In genomic region chrX:3919683-3920423, GRCh38 we compare ENCODE assay signal across 8 cellular contexts.
DNase-seq lines count a peak whose midpoint lies in the region; ATAC-seq, FAIRE-seq and TF ChIP-seq lines count a peak whose summit lies in the region.
"Not testable (repeated sequence)": the region's sequence is repeated elsewhere in the genome, so short reads cannot be mapped to it uniquely, and the experiment has no call there.

No MANE protein-coding gene starts in this region.

- not testable (repeated sequence) for TF ChIP-seq RAD21 in A549 (conservative IDR thresholded peaks at IDR 0.05 in 1 of 2, IDR thresholded peaks at IDR 0.05 in 1 of 2)

- TF ChIP-seq POLR2A in A549 (IDR thresholded peaks at IDR 0.05; ENCODE audit: low read length): not testable (repeated sequence)

- not testable (repeated sequence) for TF ChIP-seq EP300 in A549 (IDR thresholded peaks at IDR 0.05)

- H3K27me3 Mint-ChIP-seq in activated T-cell treated with anti-CD3 and anti-CD28 coated beads, Interleukin-2, amount 50 U/mL, for 4 hours (ENCODE audit: low read depth): not testable (repeated sequence)

- no CpG with 5 or more reads among the region's 79 CpGs for WGBS in A549 (ENCODE audit: missing lambda C conversion rate)

- not testable (repeated sequence) for H3K27me3 ChIP-seq in left lung

- H3K4me1 Mint-ChIP-seq in activated T-cell treated with anti-CD3 and anti-CD28 coated beads, Interleukin-2, amount 50 U/mL, for 4 hours (ENCODE audit: low read depth): not testable (repeated sequence)

- H3K4me2 ChIP-seq in A549: not testable (repeated sequence)

- H3K27ac ChIP-seq in A549, left lung: not testable (repeated sequence)

- CTCF ChIA-PET in A549 (lab: Yijun Ruan, JAX): not testable (repeated sequence)

- H3K9me3 Mint-ChIP-seq in activated T-cell treated with anti-CD3 and anti-CD28 coated beads, Interleukin-2, amount 50 U/mL, for 4 hours: not testable (repeated sequence)

- H3K9me3 ChIP-seq in A549, left lung: not testable (repeated sequence)

- ATAC-seq in A549 (peak; percentile 63 to 73), GM19035 (IDR thresholded peaks at IDR 0.05; ENCODE audit: unreplicated experiment) (peak; percentile 52), GM21390 (IDR thresholded peaks at IDR 0.05; ENCODE audit: unreplicated experiment) (peak; percentile 46), HG02571 (IDR thresholded peaks at IDR 0.05; ENCODE audit: unreplicated experiment) (peak; percentile 44), HG02981 (IDR thresholded peaks at IDR 0.05; ENCODE audit: unreplicated experiment) (peak; percentile 39), HG03378 (IDR thresholded peaks at IDR 0.05; ENCODE audit: unreplicated experiment) (peak; percentile 34), left lung (peak; percentile 68)
- ATAC-seq in activated T-cell treated with anti-CD3 and anti-CD28 coated beads, Interleukin-2, amount 50 U/mL, for 4 hours: peak; percentile 35 to 41

- H3K36me3 Mint-ChIP-seq in activated T-cell treated with anti-CD3 and anti-CD28 coated beads, Interleukin-2, amount 50 U/mL, for 4 hours (ENCODE audit: insufficient read depth): not testable (repeated sequence)

- not testable (repeated sequence) for TF ChIP-seq CTCF in A549 (IDR thresholded peaks at IDR 0.05); left lung (IDR thresholded peaks at IDR 0.05)

- H3K36me3 ChIP-seq in left lung: not testable (repeated sequence)

- H3K4me3 Mint-ChIP-seq in activated T-cell treated with anti-CD3 and anti-CD28 coated beads, Interleukin-2, amount 50 U/mL, for 4 hours: not testable (repeated sequence)

- not testable (repeated sequence) for FAIRE-seq in A549 (lab: Jason Lieb, UNC)

- DNase-seq in A549 (ENCODE audit: low read depth in 1 of 2, low spot score in 1 of 2); activated T-cell treated with anti-CD3 and anti-CD28 coated beads, Interleukin-2, amount 50 U/mL, for 4 hours; left lung: not testable (repeated sequence)

- POLR2A ChIA-PET in A549 (lab: Yijun Ruan, JAX): not testable (repeated sequence)

- intact Hi-C loops in left lung (cut with DNase I): not testable (repeated sequence)

- not testable (repeated sequence) for H3K4me1 ChIP-seq in A549, left lung

- H3K4me3 ChIP-seq in A549, left lung: not testable (repeated sequence)
